In genomic region chr12:91616401-91616800, GRCh38 we compare ENCODE assay signal across 18 cellular contexts.
A peak's percentile ranks its signal among the peaks of the same experiment; 100 is the strongest.
DNase-seq lines count a peak whose midpoint lies in the region; ATAC-seq and TF ChIP-seq lines count a peak whose summit lies in the region.
"Had no signal": no experiment of that assay in that cellular context is flagged by ENCODE, and none has a peak within 500 bp of the region (broad histone marks: within the 10 kb centered on the region; RNA-seq: fewer than 3 reads in every experiment).

No MANE protein-coding gene starts in this region.

- no peak overlapping the region for H3K4me3 Mint-ChIP-seq in WTC11
- H3K4me3 Mint-ChIP-seq: CD4-positive, alpha-beta T cell; IgD-negative memory B cell had no signal

- no peaks in the 10 kb centered on the region for H3K27me3 ChIP-seq in osteoblast (ENCODE audit: insufficient read depth, low read length)

- H4K20me1 ChIP-seq in osteoblast (ENCODE audit: insufficient read depth, low read length) = no peaks in the 10 kb centered on the region

- peak overlapping the region; percentile 38 for H2AFZ ChIP-seq in osteoblast (ENCODE audit: low read length)

- CTCF ChIA-PET in WTC11 (lab: Charles Lee) = interaction anchor here (1.3 kb wide), 1 partner anchor 235 kb away, joined by 3 read pairs; no protein-coding TSS in a partner anchor

- H3K9me3 Mint-ChIP-seq in WTC11 = peaks cover 13% of the 10 kb centered on the region
- H3K9me3 Mint-ChIP-seq: CD4-positive, alpha-beta T cell; IgD-negative memory B cell had no signal

- no peak overlapping the region for H3K4me2 ChIP-seq in osteoblast (ENCODE audit: insufficient read depth, low read length)

- no peaks in the 10 kb centered on the region for H3K36me3 Mint-ChIP-seq in WTC11

- no peaks in the 10 kb centered on the region for H3K36me3 ChIP-seq in osteoblast (ENCODE audit: insufficient read depth, low read length)
- H3K36me3 ChIP-seq: HAP-1 had no signal

- DNase-seq in NCI-H510A treated with DMSO at 0.1 percent for 48 hours (lab: John Stamatoyannopoulos, UW) = peak; percentile 16
- DNase-seq in NCI-H510A (lab: John Stamatoyannopoulos, UW) = no peak
- DNase-seq in WTC11 (ENCODE audit: low spot score) = no peak
- DNase-seq in osteoblast (ENCODE audit: insufficient read length, low spot score, missing footprints) = no peak
- no peak for DNase-seq in SW 1271 (lab: John Stamatoyannopoulos, UW)
- DNase-seq: Caco-2; CD4-positive, alpha-beta T cell; GDM1; NCI-H1105 treated with DMSO at 0.1 percent for 48 hours; NCI-H1694 treated with DMSO at 0.1 percent for 48 hours; NCI-H446; NCI-H748 treated with DMSO at 0.1 percent for 48 hours; SHP77 had no signal

- no peak overlapping the region for H3K27ac Mint-ChIP-seq in WTC11
- H3K27ac Mint-ChIP-seq: CD4-positive, alpha-beta T cell; IgD-negative memory B cell had no signal

- H3K9me3 ChIP-seq in osteoblast (ENCODE audit: low read depth, low read length) = no peaks in the 10 kb centered on the region
- H3K9me3 ChIP-seq: Caco-2, HAP-1 had no signal

- H3K27ac ChIP-seq in osteoblast (ENCODE audit: low read depth, low read length) = no peak overlapping the region

- H3K4me1 Mint-ChIP-seq in WTC11 = peaks cover 14% of the 10 kb centered on the region
- H3K4me1 Mint-ChIP-seq: IgD-negative memory B cell had no signal

- POLR2A ChIA-PET in WTC11 (lab: Charles Lee) = no interaction called here

- no peaks in the 10 kb centered on the region for H3K27me3 Mint-ChIP-seq in WTC11 (ENCODE audit: low read depth)
- H3K27me3 Mint-ChIP-seq: CD4-positive, alpha-beta T cell had no signal

- TF ChIP-seq CTCF in WTC11 (IDR thresholded peaks at IDR 0.05) (no peak), osteoblast (IDR thresholded peaks at IDR 0.05; ENCODE audit: extremely low read depth, low read depth, low read length) (no peak)

- H3K79me2 ChIP-seq in osteoblast (ENCODE audit: insufficient read depth, low read length) = no peaks in the 10 kb centered on the region

- ATAC-seq in WTC11 = peak; percentile 26; the same call in 1 of the 2 replicates
- no peak for ATAC-seq in esophagus mucosa
- no peak for ATAC-seq in HG02870 (IDR thresholded peaks at IDR 0.05; ENCODE audit: unreplicated experiment)
- ATAC-seq: SK-N-SH treated with all-trans-retinoic acid at 6 μM for 48 hours had no signal

- no peak overlapping the region for H3K4me3 ChIP-seq in osteoblast (ENCODE audit: insufficient read depth, low read length)
- H3K4me3 ChIP-seq: HAP-1 had no signal

- H3K4me1 ChIP-seq in osteoblast (ENCODE audit: insufficient read depth, low read length) = no peaks in the 10 kb centered on the region
- H3K4me1 ChIP-seq: HAP-1 had no signal

TF ChIP-seq in WTC11, 78 proteins besides CTCF, POLR2A, EP300 and RAD21:
- TF ChIP-seq ZNF423 (CRISPR knock-in tag; IDR thresholded peaks at IDR 0.05) (no peak), PRDM15 (CRISPR knock-in tag; IDR thresholded peaks at IDR 0.05) (no peak), JUN (CRISPR knock-in tag; IDR thresholded peaks at IDR 0.05) (no peak)
- TF ChIP-seq, protein P1, sequence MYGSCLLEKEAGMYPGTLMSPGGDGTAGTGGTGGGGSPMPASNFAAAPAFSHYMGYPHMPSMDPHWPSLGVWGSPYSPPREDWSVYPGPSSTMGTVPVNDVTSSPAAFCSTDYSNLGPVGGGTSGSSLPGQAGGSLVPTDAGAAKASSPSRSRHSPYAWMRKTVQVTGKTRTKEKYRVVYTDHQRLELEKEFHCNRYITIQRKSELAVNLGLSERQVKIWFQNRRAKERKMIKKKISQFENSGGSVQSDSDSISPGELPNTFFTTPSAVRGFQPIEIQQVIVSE (CRISPR knock-in tag; IDR thresholded peaks at IDR 0.05; ENCODE audit: borderline replicate concordance) = no peak
